32 cellular contexts compared by ENCODE assay signal in the genomic region with DNA sequence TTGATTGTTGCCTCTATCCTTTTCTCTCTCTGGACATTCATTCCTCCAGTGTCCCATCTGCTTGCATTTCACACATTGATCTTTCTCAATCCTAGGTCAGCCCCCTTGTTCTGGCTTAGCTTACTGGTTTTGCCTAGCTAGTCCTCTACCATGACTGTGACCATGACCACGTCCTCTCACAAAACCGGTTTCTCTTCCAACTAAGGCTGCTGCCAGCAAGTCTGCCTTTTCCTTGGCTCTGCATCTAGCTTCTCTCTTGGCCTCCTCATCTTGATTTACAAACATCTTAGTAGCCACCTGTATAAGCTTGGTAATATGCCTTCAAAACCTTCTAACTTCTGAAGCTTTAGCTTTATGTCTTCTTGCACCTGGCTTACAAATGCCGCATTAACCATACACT.
"Had no signal": no experiment of that assay in that cellular context is flagged by ENCODE, and none has a peak within 500 bp of the region (broad histone marks: within the 10 kb centered on the region; RNA-seq: fewer than 3 reads in every experiment).

No MANE protein-coding gene starts in this region.

- H3K4me3 Mint-ChIP-seq: activated B cell treated with CpG ODN at 0.5 μM for 24 hours; activated CD4-positive, alpha-beta memory T cell treated with anti-CD3 and anti-CD28 coated beads for 36 hours; activated CD4-positive, alpha-beta T cell treated with anti-CD3 and anti-CD28 coated beads, Interleukin-2, amount 10 ng/mL, durations not matched to agents 24 days and 14 days; activated CD8-positive, alpha-beta T cell treated with anti-CD3 and anti-CD28 coated beads for 36 hours; activated naive CD4-positive, alpha-beta T cell treated with anti-CD3 and anti-CD28 coated beads for 36 hours; activated naive CD8-positive, alpha-beta T cell treated with anti-CD3 and anti-CD28 coated beads for 36 hours; activated T-cell treated with anti-CD3 and anti-CD28 coated beads, Interleukin-2, amount 50 U/mL, for 4 hours; activated T-cell treated with anti-CD3 and anti-CD28 coated beads, Interleukin-2, amount 50 U/mL, for 72 hours; activated T-helper 1 cell treated with anti-CD3 and anti-CD28 coated beads, Interleukin-12 subunit alpha, Interleukin-12 subunit beta, Interleukin-2, Interleukin-4 antibody, amounts not matched to agents 30 ng/mL and 10 ng/mL and 1 ng/mL, durations not matched to agents 14 hours and 24 hours and 36 hours; activated T-helper 17 cell treated with anti-CD3 and anti-CD28 coated beads, Interleukin-2, amount 50 U/mL, for 72 hours; T-helper 1 cell treated with Interleukin-12 subunit alpha and Interleukin-12 subunit beta and Interleukin-4 antibody, amounts not matched to agents 30 μg/mL and 1 μg/mL, for 36 hours; T-helper 2 cell treated with Interferon-gamma antibody and Interleukin-4, amounts not matched to agents 5 μg/mL and 100 μg/mL, for 36 hours had no signal

- H3K36me3 Mint-ChIP-seq: activated CD4-positive, alpha-beta memory T cell treated with anti-CD3 and anti-CD28 coated beads for 36 hours; activated naive CD4-positive, alpha-beta T cell treated with anti-CD3 and anti-CD28 coated beads, Interleukin-2, amount 50 U/mL, for 72 hours; activated naive CD8-positive, alpha-beta T cell treated with anti-CD3 and anti-CD28 coated beads for 36 hours had no signal

- ATAC-seq: activated CD8-positive, alpha-beta T cell treated with anti-CD3 and anti-CD28 coated beads for 36 hours; activated naive CD4-positive, alpha-beta T cell treated with anti-CD3 and anti-CD28 coated beads, Interleukin-2, amount 50 U/mL, for 72 hours; activated T-cell treated with anti-CD3 and anti-CD28 coated beads, Interleukin-2, amount 50 U/mL, for 4 hours; activated T-cell treated with anti-CD3 and anti-CD28 coated beads, Interleukin-2, amount 50 U/mL, for 72 hours; activated T-helper 17 cell treated with anti-CD3 and anti-CD28 coated beads, Interleukin-2, amount 50 U/mL, for 72 hours; body of pancreas had no signal

- H3K4me1 Mint-ChIP-seq: activated B cell treated with CpG ODN at 0.5 μM for 24 hours; activated CD4-positive, alpha-beta T cell treated with anti-CD3 and anti-CD28 coated beads, Interleukin-2, amount 10 ng/mL, durations not matched to agents 24 days and 14 days; activated naive CD8-positive, alpha-beta T cell treated with anti-CD3 and anti-CD28 coated beads for 36 hours; activated T-helper 17 cell treated with anti-CD3 and anti-CD28 coated beads, Interleukin-2, amount 50 U/mL, for 72 hours had no signal

- H3K27ac Mint-ChIP-seq: activated B cell treated with CpG ODN at 0.5 μM for 24 hours; activated CD4-positive, alpha-beta memory T cell treated with anti-CD3 and anti-CD28 coated beads for 36 hours; activated CD4-positive, alpha-beta T cell treated with anti-CD3 and anti-CD28 coated beads, Interleukin-2, amount 10 ng/mL, durations not matched to agents 24 days and 14 days; activated CD8-positive, alpha-beta T cell treated with anti-CD3 and anti-CD28 coated beads for 36 hours; activated naive CD4-positive, alpha-beta T cell treated with anti-CD3 and anti-CD28 coated beads for 36 hours; activated naive CD4-positive, alpha-beta T cell treated with anti-CD3 and anti-CD28 coated beads, Interleukin-2, amount 50 U/mL, for 72 hours; activated naive CD8-positive, alpha-beta T cell treated with anti-CD3 and anti-CD28 coated beads for 36 hours; activated T-cell treated with anti-CD3 and anti-CD28 coated beads, Interleukin-2, amount 50 U/mL, for 72 hours; activated T-helper 1 cell treated with anti-CD3 and anti-CD28 coated beads, Interleukin-12 subunit alpha, Interleukin-12 subunit beta, Interleukin-2, Interleukin-4 antibody, amounts not matched to agents 30 ng/mL and 10 ng/mL and 1 ng/mL, durations not matched to agents 14 hours and 24 hours and 36 hours; activated T-helper 17 cell treated with anti-CD3 and anti-CD28 coated beads, Interleukin-2, amount 50 U/mL, for 72 hours; T-helper 1 cell treated with Interleukin-12 subunit alpha and Interleukin-12 subunit beta and Interleukin-4 antibody, amounts not matched to agents 30 μg/mL and 1 μg/mL, for 36 hours; T-helper 2 cell treated with Interferon-gamma antibody and Interleukin-4, amounts not matched to agents 5 μg/mL and 100 μg/mL, for 36 hours had no signal

- H3K9me3 Mint-ChIP-seq: activated B cell treated with CpG ODN at 0.5 μM for 24 hours; activated CD4-positive, alpha-beta memory T cell treated with anti-CD3 and anti-CD28 coated beads for 36 hours; activated naive CD8-positive, alpha-beta T cell treated with anti-CD3 and anti-CD28 coated beads for 36 hours; activated T-helper 1 cell treated with anti-CD3 and anti-CD28 coated beads, Interleukin-12 subunit alpha, Interleukin-12 subunit beta, Interleukin-2, Interleukin-4 antibody, amounts not matched to agents 30 ng/mL and 10 ng/mL and 1 ng/mL, durations not matched to agents 14 hours and 24 hours and 36 hours; activated T-helper 17 cell treated with anti-CD3 and anti-CD28 coated beads, Interleukin-2, amount 50 U/mL, for 72 hours had no signal

- DNase-seq: activated B cell treated with CpG ODN at 0.5 μM for 24 hours; activated CD4-positive, alpha-beta memory T cell treated with anti-CD3 and anti-CD28 coated beads for 36 hours; activated CD4-positive, alpha-beta T cell treated with anti-CD3 and anti-CD28 coated beads for 4 hours; activated CD4-positive, alpha-beta T cell treated with anti-CD3 and anti-CD28 coated beads, Interleukin-2, amount 10 ng/mL, durations not matched to agents 24 days and 14 days; activated CD4-positive, alpha-beta T cell treated with anti-CD3 and anti-CD28 coated beads, Interleukin-2, amount 50 U/mL, for 1 hour; activated CD4-positive, alpha-beta T cell treated with anti-CD3 and anti-CD28 coated beads, Interleukin-2, amount 50 U/mL, for 4 hours; activated CD4-positive, CD25-positive, alpha-beta regulatory T cell treated with anti-CD3 and anti-CD28 coated beads, Interleukin-2, amount 50 U/mL, for 72 hours; activated CD8-positive, alpha-beta memory T cell treated with anti-CD3 and anti-CD28 coated beads, Interleukin-2, amount 50 U/mL, for 4 hours; activated CD8-positive, alpha-beta T cell treated with anti-CD3 and anti-CD28 coated beads for 36 hours; activated effector memory CD4-positive, alpha-beta T cell treated with anti-CD3 and anti-CD28 coated beads, Interleukin-2, amount 50 U/mL, for 16 hours; activated gamma-delta T cell treated with Interleukin-2 at 50 U/mL for 16 hours; activated naive CD4-positive, alpha-beta T cell; activated naive CD4-positive, alpha-beta T cell treated with anti-CD3 and anti-CD28 coated beads for 36 hours; activated naive CD4-positive, alpha-beta T cell treated with anti-CD3 and anti-CD28 coated beads, Interleukin-2, amount 50 U/mL, for 16 hours; activated naive CD8-positive, alpha-beta T cell treated with anti-CD3 and anti-CD28 coated beads for 36 hours; activated T-cell treated with anti-CD3 and anti-CD28 coated beads for 4 hours; activated T-cell treated with anti-CD3 and anti-CD28 coated beads, Interleukin-2, amount 50 U/mL, for 1 hour; activated T-cell treated with anti-CD3 and anti-CD28 coated beads, Interleukin-2, amount 50 U/mL, for 4 hours; activated T-cell treated with anti-CD3 and anti-CD28 coated beads, Interleukin-2, amount 50 U/mL, for 72 hours; adrenal gland; amniotic stem cell; aorta; body of pancreas; brain microvascular endothelial cell; central memory CD4-positive, alpha-beta T cell; T-helper 2 cell; T-helper 9 cell had no signal
